1 cellular context compared by ENCODE assay signal in genomic region chr14:103091041-103091882, GRCh38.
TF ChIP-seq lines count a peak whose summit lies in the region.

No MANE protein-coding gene starts in this region.

TF ChIP-seq in IMR-90, 13 proteins besides CTCF, POLR2A, EP300 and RAD21 (continued from another document):
- TF ChIP-seq, protein P1, sequence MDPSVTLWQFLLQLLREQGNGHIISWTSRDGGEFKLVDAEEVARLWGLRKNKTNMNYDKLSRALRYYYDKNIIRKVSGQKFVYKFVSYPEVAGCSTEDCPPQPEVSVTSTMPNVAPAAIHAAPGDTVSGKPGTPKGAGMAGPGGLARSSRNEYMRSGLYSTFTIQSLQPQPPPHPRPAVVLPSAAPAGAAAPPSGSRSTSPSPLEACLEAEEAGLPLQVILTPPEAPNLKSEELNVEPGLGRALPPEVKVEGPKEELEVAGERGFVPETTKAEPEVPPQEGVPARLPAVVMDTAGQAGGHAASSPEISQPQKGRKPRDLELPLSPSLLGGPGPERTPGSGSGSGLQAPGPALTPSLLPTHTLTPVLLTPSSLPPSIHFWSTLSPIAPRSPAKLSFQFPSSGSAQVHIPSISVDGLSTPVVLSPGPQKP (IDR thresholded peaks at IDR 0.05; ENCODE audit: borderline replicate concordance, low read depth, low read length): no peak
- no peak for TF ChIP-seq CEBPB (IDR thresholded peaks at IDR 0.05; ENCODE audit: low read depth, low read length)
- TF ChIP-seq MAZ (IDR thresholded peaks at IDR 0.05; ENCODE audit: borderline replicate concordance, low read depth, low read length): no peak
- no peak for TF ChIP-seq NFE2L2 (IDR thresholded peaks at IDR 0.05; ENCODE audit: low read depth, low read length)
- TF ChIP-seq MXI1 (IDR thresholded peaks at IDR 0.05; ENCODE audit: borderline replicate concordance, low read depth, low read length): peak; percentile 47; the same call in 1 of the 2 replicates
- no peak for TF ChIP-seq CHD1 (IDR thresholded peaks at IDR 0.05; ENCODE audit: low read depth, low read length)
- TF ChIP-seq RFX5 (IDR thresholded peaks at IDR 0.05; ENCODE audit: low read depth, low read length): no peak
